Comparison of ENCODE assay signal across 31 cellular contexts in the genomic region with DNA sequence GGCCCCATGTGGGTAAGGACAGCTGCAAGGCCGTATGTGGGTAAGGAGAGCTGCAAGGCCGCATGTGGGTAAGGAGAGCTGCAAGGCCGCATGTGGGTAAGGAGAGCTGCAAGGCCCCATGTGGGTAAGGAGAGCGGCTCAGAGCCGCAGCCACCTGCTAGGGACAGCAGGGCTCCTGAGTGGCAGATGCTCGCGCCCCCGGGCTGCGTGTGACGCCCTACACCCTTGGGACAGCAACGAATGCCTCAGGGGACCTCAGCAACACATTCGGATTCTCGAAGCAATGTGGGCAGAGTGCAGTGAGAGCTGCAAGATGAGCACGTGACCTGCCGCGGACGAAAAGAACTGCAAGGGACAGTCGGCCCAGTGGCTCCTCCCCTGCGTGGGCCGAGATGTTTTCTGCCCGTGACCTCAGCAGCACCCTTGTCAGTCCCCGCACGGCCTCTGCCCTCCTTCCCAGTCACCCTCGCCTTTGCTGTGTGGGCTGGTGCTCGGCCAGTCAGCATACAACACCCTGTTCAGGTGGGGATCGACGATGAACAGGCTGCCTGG. TPM values are rescaled to one million over a fixed set of nuclear protein-coding genes. Genes with fewer than 3 reads are reported as not detected.
DNase-seq lines count a peak whose midpoint lies in the region; ATAC-seq, FAIRE-seq and TF ChIP-seq lines count a peak whose summit lies in the region.
"Had no signal": no experiment of that assay in that cellular context is flagged by ENCODE, and none has a peak within 500 bp of the region (broad histone marks: within the 10 kb centered on the region; RNA-seq: fewer than 3 reads in every experiment).

No MANE protein-coding gene starts in this region.

- H4K20me1 ChIP-seq in HepG2 (ENCODE audit: insufficient read depth, low read length): no peaks in the 10 kb centered on the region; the same call in 1 of the 2 replicates

- TF ChIP-seq POLR2A in Peyer's patch (IDR thresholded peaks at IDR 0.05) (no peak), HepG2 (IDR thresholded peaks at IDR 0.05; ENCODE audit: insufficient read depth in 1 of 2, low read depth in 2 of 2, low read length in 2 of 2) (no peak), sigmoid colon (IDR thresholded peaks at IDR 0.05) (no peak)

- intact Hi-C loops in HepG2 (cut with micrococcal nuclease; ENCODE audit: unreplicated experiment) (no loop called here), sigmoid colon (cut with DNase I) (no loop called here)

- in situ Hi-C loops in HepG2 (cut with HindIII; ENCODE audit: extremely low pct_ligation_motif_present, low pct_unique_long_range_greater_than_20kb): no loop called here

- CTCF ChIA-PET in HepG2 (lab: Yijun Ruan, JAX; ENCODE audit: low intra/inter-chr PET ratio, low total read pairs): no interaction called here

- H2AFZ ChIP-seq in HepG2 (ENCODE audit: low read length): no peak overlapping the region

- H3K36me3 ChIP-seq in Peyer's patch (peaks cover 0 to 37% (median 0%) of the 10 kb centered on the region in 3 donors), HepG2 (replicated peaks in 1 of 2; ENCODE audit: control insufficient read depth in 1 of 2, insufficient read depth in 2 of 2, low read length in 2 of 2) (peaks cover 32 to 44% of the 10 kb centered on the region in 2 experiments), sigmoid colon (peaks cover 9 to 74% (median 27%) of the 10 kb centered on the region in 4 donors)
- H3K36me3 ChIP-seq: MG63, ovary, uterus had no signal

- whole genome bisulfite sequencing in HepG2 (ENCODE audit: low lambda C conversion rate): 93% methylated on average over 27 of the region's 27 CpGs
- 94% methylated on average over 27 of the region's 27 CpGs for WGBS in sigmoid colon, 2 donors

- BruUV-seq in HepG2 (replicated peaks; lab: Mats Ljungman, UMichigan): no TSS peak

- no peak for TF ChIP-seq RAD21 in HepG2 (CRISPR knock-in tag; IDR thresholded peaks at IDR 0.05)

- POLR2A ChIA-PET in HepG2 (lab: Yijun Ruan, JAX): no interaction called here

- H3K79me2 ChIP-seq in HepG2 (ENCODE audit: insufficient read depth, low read length): no peaks in the 10 kb centered on the region

- H3K27me3 ChIP-seq in Peyer's patch (no peaks in the 10 kb centered on the region), HepG2 (ENCODE audit: control insufficient read depth in 1 of 2, insufficient read depth in 2 of 2, low read length in 2 of 2) (no peaks in the 10 kb centered on the region), sigmoid colon (no peaks in the 10 kb centered on the region)
- H3K27me3 ChIP-seq: brain microvascular endothelial cell, MG63, ovary, uterus had no signal

- no peak overlapping the region for H3K9ac ChIP-seq in HepG2 (ENCODE audit: insufficient read depth, low read depth, low read length)

- TF ChIP-seq CTCF in Peyer's patch (IDR thresholded peaks at IDR 0.05): no peak
- no peak for TF ChIP-seq CTCF in fibroblast of mammary gland (conservative IDR thresholded peaks at IDR 0.05; ENCODE audit: control insufficient read depth, insufficient read depth, low read depth, low read length)
- TF ChIP-seq CTCF in HepG2 (CRISPR knock-in tag; IDR thresholded peaks at IDR 0.05): no peak
- no peak for TF ChIP-seq CTCF in sigmoid colon (IDR thresholded peaks at IDR 0.05)

- DNase-seq in Peyer's patch: peak in 2 of 3 donors; percentile 40 to 44
- DNase-seq in fibroblast of mammary gland (ENCODE audit: low read depth): peak; percentile 18
- no peak for DNase-seq in HepG2 (ENCODE audit: low spot score)
- DNase-seq in sigmoid colon: peak; percentile 61
- no peak for DNase-seq in stimulated activated naive CD8-positive, alpha-beta T cell treated with anti-CD3 and anti-CD28 coated beads, Interleukin-15, Interleukin-2, amounts not matched to agents 100 U/mL and 50 U/mL, for 24 hours
- DNase-seq: activated CD4-positive, alpha-beta T cell treated with anti-CD3 and anti-CD28 coated beads for 48 hours; activated naive CD4-positive, alpha-beta T cell treated with anti-CD3 and anti-CD28 coated beads, Interleukin-2, amount 50 U/mL, for 16 hours; amniotic stem cell; brain microvascular endothelial cell; C1 segment of cervical spinal cord; DND-41; HCEC 1CT; KBM-7; MG63; natural killer cell; NCI-H510A; stimulated activated CD4-positive, alpha-beta T cell treated with anti-CD3 and anti-CD28 coated beads, Interleukin-4, amount 100 ng/mL, for 4 hours; SW 1271; T1000; WERI-Rb-1 had no signal

- no peak overlapping the region for H3K4me2 ChIP-seq in HepG2 (ENCODE audit: low read depth, low read length)

- H3K4me1 ChIP-seq in Peyer's patch (no peaks in the 10 kb centered on the region), HepG2 (ENCODE audit: insufficient read depth, low read length) (peaks cover 15% of the 10 kb centered on the region), sigmoid colon (peaks cover 0 to 17% (median 15%) of the 10 kb centered on the region in 4 donors)
- H3K4me1 ChIP-seq: uterus had no signal

- TF ChIP-seq EP300 in HepG2 (IDR thresholded peaks at IDR 0.05; ENCODE audit: low read depth in 2 of 2, low read length in 2 of 2) (no peak), HepG2 (CRISPR knock-in tag; IDR thresholded peaks at IDR 0.05; ENCODE audit: borderline replicate concordance) (no peak), sigmoid colon (IDR thresholded peaks at IDR 0.05) (no peak)

- H3K9me3 ChIP-seq in Peyer's patch: no peaks in the 10 kb centered on the region
- no peaks in the 10 kb centered on the region for H3K9me3 ChIP-seq in HepG2 (ENCODE audit: low read length)
- no peaks in the 10 kb centered on the region for H3K9me3 ChIP-seq in sigmoid colon
- H3K9me3 ChIP-seq: Caco-2, MG63, ovary, thoracic aorta, uterus had no signal

- H3K4me3 ChIP-seq in Peyer's patch (no peak overlapping the region), fibroblast of mammary gland (ENCODE audit: control insufficient read depth, low read depth, low read length) (no peak overlapping the region), HepG2 (replicated peaks in 1 of 3; ENCODE audit: insufficient read depth in 1 of 3, low read depth in 2 of 3, low read length in 3 of 3) (no peak overlapping the region), sigmoid colon (no peak overlapping the region)
- H3K4me3 ChIP-seq: MG63, ovary, thoracic aorta, uterus had no signal

- no peak for ATAC-seq in HepG2
- no peak for ATAC-seq in stimulated activated naive CD8-positive, alpha-beta T cell treated with anti-CD3 and anti-CD28 coated beads, Interleukin-15, Interleukin-2, amounts not matched to agents 100 U/mL and 50 U/mL, for 24 hours
- no peak for ATAC-seq in HG03108 (IDR thresholded peaks at IDR 0.05; ENCODE audit: unreplicated experiment)
- no peak for ATAC-seq in GM19023 (IDR thresholded peaks at IDR 0.05; ENCODE audit: unreplicated experiment)
- ATAC-seq: natural killer cell; right cardiac atrium; stimulated activated memory B cell treated with anti-CD40 and anti-IgM and Interleukin-4, amounts not matched to agents 10 μg/mL and 1 μg/mL and 100 μg/mL, for 72 hours had no signal

- H3K27ac ChIP-seq in Peyer's patch (no peak overlapping the region), HepG2 (ENCODE audit: extremely low read length, insufficient read depth, low read length) (no peak overlapping the region), sigmoid colon (no peak overlapping the region)
- H3K27ac ChIP-seq: brain microvascular endothelial cell, epithelial cell of prostate, ovary, thoracic aorta, uterus, WERI-Rb-1 had no signal

- FAIRE-seq in HepG2 (lab: Jason Lieb, UNC): no peak

TF ChIP-seq in HepG2, 621 proteins besides CTCF, POLR2A, EP300 and RAD21:
- TF ChIP-seq ZNF230 (CRISPR knock-in tag; IDR thresholded peaks at IDR 0.05): no peak
- peak; percentile 52 for TF ChIP-seq AGO2 (optimal IDR thresholded peaks at IDR 0.05; ENCODE audit: low read depth, low read length)

RNA-seq across cellular contexts. Expression of a gene that starts 9.6 kb away (rescaled TPM):
- total RNA-seq in Peyer's patch: not detected
- 0.24 TPM in 1 of 2 replicates, not detected in the other for total RNA-seq in HepG2 (2016; rRNA removed; fragmentation: Illumina TruSeq; extraction: Trizol)
- total RNA-seq in HepG2 (2016; cell fraction: cytosol; rRNA removed; fragmentation: Illumina TruSeq; extraction: Trizol; ENCODE audit: low read depth): not detected in 2 replicates
- total RNA-seq in HepG2 (2016; cell fraction: insoluble cytoplasmic fraction; rRNA removed; fragmentation: Illumina TruSeq; extraction: Trizol): not detected in 2 replicates
- 0.31 TPM in 1 of 2 replicates, not detected in the other for total RNA-seq in HepG2 (2016; cell fraction: membrane; rRNA removed; fragmentation: Illumina TruSeq; extraction: Trizol)
- total RNA-seq in HepG2 (2016; cell fraction: nucleus; rRNA removed; fragmentation: Illumina TruSeq; extraction: Trizol): not detected in 2 replicates
- 0.37 and 0.61 TPM in 2 replicates for polyA plus RNA-seq in HepG2 (2011; rRNA removed)
- polyA plus RNA-seq in HepG2 (2011; cell fraction: cytosol; rRNA removed): 0.30 and 0.38 TPM in 2 replicates
- polyA plus RNA-seq in HepG2 (2011; cell fraction: nucleus; rRNA removed): 0.16 and 0.71 TPM in 2 replicates
- polyA plus RNA-seq in HepG2 (2012): 0.13 TPM in 1 of 2 replicates, not detected in the other
- not detected in 2 replicates for polyA plus RNA-seq in HepG2 (2016; cell fraction: cytosol; fragmentation: Illumina TruSeq; extraction: Trizol; ENCODE audit: low read depth)
- polyA plus RNA-seq in HepG2 (2016; cell fraction: insoluble cytoplasmic fraction; fragmentation: Illumina TruSeq; extraction: Trizol; ENCODE audit: low read depth): not detected in 2 replicates
- polyA plus RNA-seq in HepG2 (2016; cell fraction: membrane; fragmentation: Illumina TruSeq; extraction: Trizol; ENCODE audit: low read depth): not detected in 2 replicates
- polyA plus RNA-seq in HepG2 (2016; cell fraction: nucleus; fragmentation: Illumina TruSeq; extraction: Trizol; ENCODE audit: insufficient read depth, low read depth): not detected in 2 replicates
- polyA minus RNA-seq in HepG2 (2011; rRNA and poly(A)+ RNA removed; ENCODE audit: low replicate concordance): 0.36 TPM in 1 of 2 replicates, not detected in the other
- polyA minus RNA-seq in HepG2 (2011; cell fraction: cytosol; rRNA and poly(A)+ RNA removed): not detected in 2 replicates
- not detected in 2 replicates for polyA minus RNA-seq in HepG2 (2011; cell fraction: nucleus; rRNA and poly(A)+ RNA removed)
- not detected for total RNA-seq in sigmoid colon
- polyA plus RNA-seq in sigmoid colon: not detected
- total RNA-seq: HT1080, mononuclear cell, natural killer cell, thoracic aorta had no signal
- polyA plus RNA-seq: right cardiac atrium had no signal

Comparison
In these comparisons a context has a peak if more than half of its experiments do, and no peak if none do; other contexts are left out.
1. DNase-seq: peak in Peyer's patch (2 of 3), fibroblast of mammary gland (single experiment) and sigmoid colon (single experiment); none in HepG2 (single experiment) and stimulated activated naive CD8-positive, alpha-beta T cell treated with anti-CD3 and anti-CD28 coated beads, Interleukin-15, Interleukin-2, amounts not matched to agents 100 U/mL and 50 U/mL, for 24 hours (single experiment).